ENCODE assay signal across 13 cellular contexts in genomic region chr14:24238527-24239037, GRCh38. TPM values are rescaled to one million over a fixed set of nuclear protein-coding genes. Genes with fewer than 3 reads are reported as not detected.
DNase-seq lines count a peak whose midpoint lies in the region; ATAC-seq and TF ChIP-seq lines count a peak whose summit lies in the region.
"Had no signal": no experiment of that assay in that cellular context is flagged by ENCODE, and none has a peak within 500 bp of the region (broad histone marks: within the 10 kb centered on the region; RNA-seq: fewer than 3 reads in every experiment).

No MANE protein-coding gene starts in this region.

- H3K27me3 Mint-ChIP-seq in activated naive CD8-positive, alpha-beta T cell, result no peaks in the 10 kb centered on the region
- no peaks in the 10 kb centered on the region for H3K27me3 Mint-ChIP-seq in mesothelial cell of epicardium (ENCODE audit: low read depth)

- DNase-seq in ELR (ENCODE audit: low read depth) (peak; percentile 61), mesothelial cell of epicardium (ENCODE audit: low spot score in 2 of 2, unreplicated experiment in 2 of 2) (no peak), inferior parietal cortex (ENCODE audit: extremely low spot score) (no peak), GM19240 (ENCODE audit: insufficient read length, low spot score) (no peak), upper lobe of left lung (no peak), activated gamma-delta T cell treated with Interleukin-2 at 50 U/mL for 16 hours (no peak)
- DNase-seq: GOT3, NCI-H2029, SHP77, substantia nigra had no signal

- H4K20me1 ChIP-seq in BLaER1 treated with 17β-estradiol and CSF1 and Interleukin-3, amounts not matched to agents 10 nM and 100 nM, result peaks cover 26 to 54% (median 42%) of the 10 kb centered on the region in 11 experiments; a peak in 20 of 22 replicates

- WGBS in upper lobe of left lung, 2 donors, result 92 to 95% methylated on average over 4 to 5 of the region's 5 CpGs

- H3K9me3 Mint-ChIP-seq in activated naive CD8-positive, alpha-beta T cell (ENCODE audit: low read depth), result no peaks in the 10 kb centered on the region
- H3K9me3 Mint-ChIP-seq in mesothelial cell of epicardium, result no peaks in the 10 kb centered on the region

- peaks cover 51 to 78% (median 65%) of the 10 kb centered on the region in 10 experiments for H3K4me1 ChIP-seq in BLaER1 treated with 17β-estradiol and CSF1 and Interleukin-3, amounts not matched to agents 10 nM and 100 nM
- H3K4me1 ChIP-seq in upper lobe of left lung, result peaks cover 41 to 61% (median 46%) of the 10 kb centered on the region in 4 donors

- TF ChIP-seq EP300 in upper lobe of left lung (IDR thresholded peaks at IDR 0.05), result no peak

- no peaks in the 10 kb centered on the region for H3K9me3 ChIP-seq in BLaER1 treated with 17β-estradiol and CSF1 and Interleukin-3, amounts not matched to agents 10 nM and 100 nM (replicated peaks in 1 of 11)
- H3K9me3 ChIP-seq in upper lobe of left lung, result no peaks in the 10 kb centered on the region
- H3K9me3 ChIP-seq: right lobe of liver had no signal

- ATAC-seq in upper lobe of left lung (ENCODE audit: low FRiP score in 2 of 2), result no peak
- ATAC-seq: right lobe of liver had no signal

- TF ChIP-seq CTCF in mesothelial cell of epicardium (IDR thresholded peaks at IDR 0.05; ENCODE audit: unreplicated experiment) (no peak), upper lobe of left lung (IDR thresholded peaks at IDR 0.05) (no peak)

- H3K27ac ChIP-seq in BLaER1 treated with 17β-estradiol and CSF1 and Interleukin-3, amounts not matched to agents 10 nM and 100 nM, result peak overlapping the region in 5 of 11 experiments; percentile 9 to 41 (median 35); a peak in 7 of 22 replicates
- H3K27ac ChIP-seq in upper lobe of left lung, result peak overlapping the region in 1 of 4 donors; percentile 43
- H3K27ac ChIP-seq: right lobe of liver had no signal

- peak overlapping the region; percentile 84 to 99 (median 94); a peak in 19 of 22 replicates for H3K4me2 ChIP-seq in BLaER1 treated with 17β-estradiol and CSF1 and Interleukin-3, amounts not matched to agents 10 nM and 100 nM

- peak overlapping the region; percentile 81 for H3K27ac Mint-ChIP-seq in activated naive CD8-positive, alpha-beta T cell
- peak overlapping the region; percentile 51 for H3K27ac Mint-ChIP-seq in mesothelial cell of epicardium

- TF ChIP-seq POLR2A in upper lobe of left lung (IDR thresholded peaks at IDR 0.05), result no peak

- peak overlapping the region in 3 of 10 experiments; percentile 23 to 81 (median 76); a peak in 3 of 20 replicates for H3K4me3 ChIP-seq in BLaER1 treated with 17β-estradiol and CSF1 and Interleukin-3, amounts not matched to agents 10 nM and 100 nM
- H3K4me3 ChIP-seq in upper lobe of left lung, result no peak overlapping the region
- H3K4me3 ChIP-seq: right lobe of liver had no signal

- H3K4me3 Mint-ChIP-seq in activated naive CD8-positive, alpha-beta T cell, result peak overlapping the region; percentile 97
- H3K4me3 Mint-ChIP-seq in mesothelial cell of epicardium, result no peak overlapping the region

- peaks cover 62 to 76% (median 72%) of the 10 kb centered on the region in 11 experiments for H3K36me3 ChIP-seq in BLaER1 treated with 17β-estradiol and CSF1 and Interleukin-3, amounts not matched to agents 10 nM and 100 nM
- peaks cover 16 to 64% (median 56%) of the 10 kb centered on the region in 4 donors for H3K36me3 ChIP-seq in upper lobe of left lung

- peak overlapping the region in 9 of 11 experiments; percentile 0 to 95 (median 93); a peak in 10 of 22 replicates for H3K9ac ChIP-seq in BLaER1 treated with 17β-estradiol and CSF1 and Interleukin-3, amounts not matched to agents 10 nM and 100 nM

- H3K4me1 Mint-ChIP-seq in activated naive CD8-positive, alpha-beta T cell (ENCODE audit: low read depth), result peaks cover 78% of the 10 kb centered on the region
- peaks cover 43% of the 10 kb centered on the region for H3K4me1 Mint-ChIP-seq in mesothelial cell of epicardium

- H3K27me3 ChIP-seq in BLaER1 treated with 17β-estradiol and CSF1 and Interleukin-3, amounts not matched to agents 10 nM and 100 nM, result no peaks in the 10 kb centered on the region
- H3K27me3 ChIP-seq in upper lobe of left lung, result no peaks in the 10 kb centered on the region
- H3K27me3 ChIP-seq: right lobe of liver had no signal

- H3K36me3 Mint-ChIP-seq in activated naive CD8-positive, alpha-beta T cell, result peaks cover 6% of the 10 kb centered on the region
- peaks cover 29% of the 10 kb centered on the region for H3K36me3 Mint-ChIP-seq in mesothelial cell of epicardium

RNA-seq across cellular contexts. Expression of gene TINF2, which starts 3.8 kb away (rescaled TPM):
- 49.1 to 55.2 TPM (median 51.1 TPM) in 3 replicates for total RNA-seq in mesothelial cell of epicardium
- 100 to 1,000 TPM in 1 of 6 donors, 10 to 100 TPM in 5; 46.1 to 109 (median 86.4) TPM for total RNA-seq in upper lobe of left lung

RNA-seq across cellular contexts. Expression of gene GMPR2, which starts 5.9 kb away (rescaled TPM):
- 72.5 to 78.7 TPM (median 74.1 TPM) in 3 replicates for total RNA-seq in mesothelial cell of epicardium
- total RNA-seq in upper lobe of left lung, result 10 to 100 TPM; 26.2 to 76.9 (median 47.2) TPM

RNA-seq across cellular contexts. Expression of gene NEDD8, which starts 6.4 kb away (rescaled TPM):
- total RNA-seq in mesothelial cell of epicardium (148 to 156 TPM (median 155 TPM) in 3 replicates), upper lobe of left lung (100 to 1,000 TPM in 4 of 6 donors, 10 to 100 TPM in 2; 39.8 to 144 (median 121) TPM)

RNA-seq across cellular contexts. Expression of gene MDP1, which starts 22.7 kb away (rescaled TPM):
- total RNA-seq in mesothelial cell of epicardium, result 18.0 to 18.4 TPM (median 18.3 TPM) in 3 replicates
- 10 to 100 TPM in 4 of 6 donors, 1 to 10 TPM in 2; 8.1 to 21.1 (median 12.7) TPM for total RNA-seq in upper lobe of left lung

RNA-seq across cellular contexts. Expression of gene TGM1, which starts 24.4 kb away (rescaled TPM):
- total RNA-seq in mesothelial cell of epicardium, result 9.5 to 12.1 TPM (median 10.2 TPM) in 3 replicates
- 10 to 100 TPM in 4 of 6 donors, 1 to 10 TPM in 2; 9.1 to 29.2 (median 11.1) TPM for total RNA-seq in upper lobe of left lung
